In genomic region chr7:29038463-29038862, GRCh38 we compare ENCODE assay signal across 16 cellular contexts.
DNase-seq lines count a peak whose midpoint lies in the region; ATAC-seq and TF ChIP-seq lines count a peak whose summit lies in the region.
"Had no signal": no experiment of that assay in that cellular context is flagged by ENCODE, and none has a peak within 500 bp of the region (broad histone marks: within the 10 kb centered on the region; RNA-seq: fewer than 3 reads in every experiment).

No MANE protein-coding gene starts in this region.

- no peak overlapping the region for H3K27ac Mint-ChIP-seq in WTC11
- H3K27ac Mint-ChIP-seq in nephron progenitor cell = peak overlapping the region; percentile 83
- no peak overlapping the region for H3K27ac Mint-ChIP-seq in activated T-helper 17 cell treated with anti-CD3 and anti-CD28 coated beads, Interleukin-2, amount 50 U/mL, for 72 hours

- CTCF ChIA-PET in WTC11 (lab: Charles Lee) = interaction anchor here (1.6 to 1.9 kb wide), 3 partner anchors 82 to 117 kb away, joined by 9 to 10 read pairs (median 9); no protein-coding TSS in a partner anchor

- no peaks in the 10 kb centered on the region for H3K9me3 Mint-ChIP-seq in WTC11
- H3K9me3 Mint-ChIP-seq in nephron progenitor cell = no peaks in the 10 kb centered on the region
- H3K9me3 Mint-ChIP-seq in activated T-helper 17 cell treated with anti-CD3 and anti-CD28 coated beads, Interleukin-2, amount 50 U/mL, for 72 hours = no peaks in the 10 kb centered on the region

- H3K4me1 Mint-ChIP-seq in WTC11 (peaks cover 34% of the 10 kb centered on the region), nephron progenitor cell (peaks cover 75% of the 10 kb centered on the region)
- H3K4me1 Mint-ChIP-seq in activated T-helper 17 cell treated with anti-CD3 and anti-CD28 coated beads, Interleukin-2, amount 50 U/mL, for 72 hours = no peaks in the 10 kb centered on the region

- ATAC-seq in WTC11 = peak; percentile 79
- peak; percentile 49 for ATAC-seq in esophagus mucosa
- no peak for ATAC-seq in activated T-helper 17 cell treated with anti-CD3 and anti-CD28 coated beads, Interleukin-2, amount 50 U/mL, for 72 hours (replicated peaks)
- ATAC-seq in HG03565 (IDR thresholded peaks at IDR 0.05; ENCODE audit: unreplicated experiment) = no peak
- ATAC-seq in GM18867 (IDR thresholded peaks at IDR 0.05; ENCODE audit: unreplicated experiment) = no peak

- DNase-seq in EL = peak; percentile 6
- DNase-seq in WTC11 (ENCODE audit: low spot score) = no peak
- no peak for DNase-seq in nephron progenitor cell
- no peak for DNase-seq in SKM-1 treated with dmso at 0.1 percent for 144 hours (lab: John Stamatoyannopoulos, UW; ENCODE audit: unreplicated experiment)
- DNase-seq: activated CD4-positive, alpha-beta T cell treated with anti-CD3 and anti-CD28 coated beads, Interleukin-2, amount 50 U/mL, for 48 hours; activated T-cell treated with anti-CD3 and anti-CD28 coated beads, Interleukin-2, amount 50 U/mL, for 48 hours; colonic mucosa; NCI-H1092 treated with DMSO at 0.1 percent for 48 hours; NCI-H226; sigmoid colon; SK-N-SH; upper lobe of left lung had no signal

- no peaks in the 10 kb centered on the region for H3K27me3 Mint-ChIP-seq in WTC11 (ENCODE audit: low read depth)
- peaks cover 3% of the 10 kb centered on the region for H3K27me3 Mint-ChIP-seq in nephron progenitor cell (ENCODE audit: low read depth, poor library complexity)
- peaks cover 3% of the 10 kb centered on the region for H3K27me3 Mint-ChIP-seq in activated T-helper 17 cell treated with anti-CD3 and anti-CD28 coated beads, Interleukin-2, amount 50 U/mL, for 72 hours

- TF ChIP-seq CTCF in WTC11 (IDR thresholded peaks at IDR 0.05) (no peak), nephron progenitor cell (IDR thresholded peaks at IDR 0.05) (no peak)

- POLR2A ChIA-PET in WTC11 (lab: Charles Lee) = no interaction called here

- H3K36me3 Mint-ChIP-seq in WTC11 = 0 out of 2 replicates have a peak, but pooled peaks cover under 1% of the 10 kb centered on the region
- no peaks in the 10 kb centered on the region for H3K36me3 Mint-ChIP-seq in nephron progenitor cell (ENCODE audit: low read depth)
- no peaks in the 10 kb centered on the region for H3K36me3 Mint-ChIP-seq in activated T-helper 17 cell treated with anti-CD3 and anti-CD28 coated beads, Interleukin-2, amount 50 U/mL, for 72 hours (ENCODE audit: low read depth)

- H3K4me3 Mint-ChIP-seq in WTC11 (no peak overlapping the region), nephron progenitor cell (no peak overlapping the region)
- no peak overlapping the region for H3K4me3 Mint-ChIP-seq in activated T-helper 17 cell treated with anti-CD3 and anti-CD28 coated beads, Interleukin-2, amount 50 U/mL, for 72 hours

TF ChIP-seq in WTC11, 78 proteins besides CTCF, POLR2A, EP300 and RAD21:
- TF ChIP-seq STAT6 (CRISPR knock-in tag; conservative IDR thresholded peaks at IDR 0.05; ENCODE audit: low read depth) (no peak), KAT7 (CRISPR knock-in tag; IDR thresholded peaks at IDR 0.05; ENCODE audit: borderline replicate concordance) (no peak), E2F1 (CRISPR knock-in tag; IDR thresholded peaks at IDR 0.05) (no peak), ZBTB43 (CRISPR knock-in tag; IDR thresholded peaks at IDR 0.05) (no peak), ZNF532 (CRISPR knock-in tag; IDR thresholded peaks at IDR 0.05; ENCODE audit: borderline replicate concordance) (no peak), GRHL2 (CRISPR knock-in tag; IDR thresholded peaks at IDR 0.05; ENCODE audit: insufficient replicate concordance, severe bottlenecking) (no peak), SP1 (CRISPR knock-in tag; conservative IDR thresholded peaks at IDR 0.05) (no peak), FOXK1 (CRISPR knock-in tag; IDR thresholded peaks at IDR 0.05) (no peak), ELF4 (CRISPR knock-in tag; IDR thresholded peaks at IDR 0.05; ENCODE audit: low read depth) (no peak), USF1 (CRISPR knock-in tag; IDR thresholded peaks at IDR 0.05) (no peak), OVOL2 (CRISPR knock-in tag; IDR thresholded peaks at IDR 0.05; ENCODE audit: borderline replicate concordance) (no peak)

Comparison
In these comparisons a context has a peak if more than half of its experiments do, and no peak if none do; other contexts are left out.
1. ATAC-seq: peak in WTC11 (single experiment) and esophagus mucosa (single experiment); none in activated T-helper 17 cell treated with anti-CD3 and anti-CD28 coated beads, Interleukin-2, amount 50 U/mL, for 72 hours (single experiment), HG03565 (single experiment) and GM18867 (single experiment).